Comparison of ENCODE assay signal across 13 cellular contexts in the genomic region with DNA sequence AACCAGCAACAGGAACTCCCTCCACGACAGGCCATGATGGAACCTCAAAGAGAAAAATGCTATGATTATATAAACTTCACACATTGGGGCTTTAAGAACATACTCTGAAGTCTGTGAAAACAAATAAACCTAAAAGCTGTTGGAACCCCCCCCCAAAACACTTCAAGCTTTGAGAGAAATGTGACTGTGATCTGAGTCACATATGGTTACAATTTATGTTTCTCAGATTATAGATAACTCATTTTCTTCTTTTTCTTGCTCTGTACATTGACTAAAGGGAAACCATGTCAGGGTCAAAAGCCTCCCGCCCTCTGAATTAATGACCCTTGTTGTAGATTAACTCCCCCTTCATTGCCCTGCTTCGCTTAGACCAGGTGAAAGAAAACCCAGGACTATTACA. TPM values are rescaled to one million over a fixed set of nuclear protein-coding genes. Genes with fewer than 3 reads are reported as not detected.
DNase-seq lines count a peak whose midpoint lies in the region; ATAC-seq, FAIRE-seq and TF ChIP-seq lines count a peak whose summit lies in the region.
"Had no signal": no experiment of that assay in that cellular context is flagged by ENCODE, and none has a peak within 500 bp of the region (broad histone marks: within the 10 kb centered on the region; RNA-seq: fewer than 3 reads in every experiment).

No MANE protein-coding gene starts in this region.

- POLR2A ChIA-PET in PC-9 (lab: Charles Lee; ENCODE audit: unreplicated experiment) (interaction anchor here (0.9 to 1.0 kb wide), 3 partner anchors 10 to 17 kb away, joined by 6 to 12 read pairs (median 7); no protein-coding TSS in a partner anchor), H1 (lab: Charles Lee; ENCODE audit: partially characterized antibody) (no interaction called here)

- H4K20me1 ChIP-seq in PC-9 (ENCODE audit: insufficient read depth) (no peaks in the 10 kb centered on the region), H1 (replicated peaks in 1 of 2; ENCODE audit: control insufficient read depth in 1 of 2, insufficient read depth in 2 of 2, low read length in 2 of 2) (peaks cover 6 to 27% of the 10 kb centered on the region in 2 experiments)

- TF ChIP-seq POLR2A in H1 (IDR thresholded peaks at IDR 0.05; ENCODE audit: control extremely low read depth in 1 of 2, low read depth in 2 of 2, low read length in 2 of 2) (no peak), body of pancreas (IDR thresholded peaks at IDR 0.05) (no peak)

- no peak overlapping the region for H2BK120ac ChIP-seq in H1 (replicated peaks; ENCODE audit: low read depth, low read length)

- WGBS in H1 (ENCODE audit: extremely low coverage in 1 of 2, insufficient coverage in 1 of 2, insufficient read length in 1 of 2, insufficient replicate concordance in 2 of 2, low coverage in 1 of 2, low lambda C conversion rate in 2 of 2, missing lambda C conversion rate in 1 of 2), 2 experiments, result 80% methylated on average over 3 of the region's 3 CpGs; no CpG with 5 or more reads in 1 of the 2 experiments
- 77 to 83% methylated on average over 3 of the region's 3 CpGs for WGBS in body of pancreas, 2 donors

- no peak overlapping the region for H2BK20ac ChIP-seq in H1 (ENCODE audit: low read length)

- H3K4me3 ChIP-seq in PC-9 (peak overlapping the region; percentile 19; the same call in 1 of the 2 replicates), H1 (ENCODE audit: extremely low read depth in 1 of 4, insufficient read depth in 2 of 4, low read depth in 3 of 4, low read length in 4 of 4) (no peak overlapping the region), body of pancreas (no peak overlapping the region), foreskin fibroblast (ENCODE audit: low read depth in 1 of 2, low read length in 2 of 2) (no peak overlapping the region)
- H3K4me3 ChIP-seq: prostate gland had no signal

- H3K4me2 ChIP-seq in PC-9 (peak overlapping the region; percentile 73), H1 (ENCODE audit: insufficient read depth in 1 of 2, low read depth in 2 of 2, low read length in 2 of 2) (peak overlapping the region; percentile 22 to 63; a peak in 2 of 4 replicates)

- peaks cover 40% of the 10 kb centered on the region for H3K79me1 ChIP-seq in H1 (ENCODE audit: low read depth, low read length)

- H2BK12ac ChIP-seq in H1 (ENCODE audit: low read depth, low read length), result no peak overlapping the region

- H3K23me2 ChIP-seq in H1 (ENCODE audit: low read depth, low read length), result no peaks in the 10 kb centered on the region; the same call in 1 of the 2 replicates

- TF ChIP-seq CTCF in PC-9 (conservative IDR thresholded peaks at IDR 0.05), result no peak
- TF ChIP-seq CTCF in H1 (IDR thresholded peaks at IDR 0.05; ENCODE audit: control extremely low read depth in 1 of 3, insufficient read depth in 1 of 3, low read depth in 1 of 3, low read length in 3 of 3), result no peak
- TF ChIP-seq CTCF in body of pancreas (IDR thresholded peaks at IDR 0.05), result no peak
- TF ChIP-seq CTCF in GM20000 (IDR thresholded peaks at IDR 0.05; ENCODE audit: extremely low read depth, missing control alignments), result no peak
- TF ChIP-seq CTCF in foreskin fibroblast (IDR thresholded peaks at IDR 0.05; ENCODE audit: low read depth, low read length), result no peak

- no peak overlapping the region for H2BK15ac ChIP-seq in H1 (ENCODE audit: low read length)

- H3K56ac ChIP-seq in H1 (replicated peaks; ENCODE audit: insufficient read length, low read depth, low read length), result no peak overlapping the region

- intact Hi-C loops in PC-9 (cut with micrococcal nuclease; ENCODE audit: unreplicated experiment), result loop anchor here (1.0 to 5.0 kb wide), 5 partner anchors 8 to 726 kb away; partner anchors contain the start of gene SUMF2
- intact Hi-C loops in body of pancreas (cut with DNase I), result no loop called here

- H3F3A ChIP-seq in PC-9 (ENCODE audit: insufficient read depth, low read depth), result peaks cover 51% of the 10 kb centered on the region

- CTCF ChIA-PET in PC-9 (lab: Charles Lee) (interaction anchor here (1.0 to 1.3 kb wide), 2 partner anchors 9 to 18 kb away, joined by 3 to 4 read pairs; no protein-coding TSS in a partner anchor), H1 (lab: Charles Lee; ENCODE audit: partially characterized antibody) (no interaction called here)

- H2BK5ac ChIP-seq in H1 (ENCODE audit: low read depth, low read length), result no peak overlapping the region

- no peak for ATAC-seq in body of pancreas
- no peak for ATAC-seq in stimulated activated naive CD8-positive, alpha-beta T cell treated with anti-CD3 and anti-CD28 coated beads, Interleukin-15, amount 100 ng/mL, for 72 hours

- no peak overlapping the region for H3K27ac Mint-ChIP-seq in stimulated activated naive CD8-positive, alpha-beta T cell treated with anti-CD3 and anti-CD28 coated beads, Interleukin-15, amount 100 ng/mL, for 72 hours

- H3K27ac ChIP-seq in PC-9, result peak overlapping the region; percentile 82
- no peak overlapping the region for H3K27ac ChIP-seq in H1 (ENCODE audit: low read depth, low read length)
- no peak overlapping the region for H3K27ac ChIP-seq in body of pancreas
- H3K27ac ChIP-seq: prostate gland had no signal

- no peak overlapping the region for H3K14ac ChIP-seq in H1 (ENCODE audit: insufficient read length)

- H3K23ac ChIP-seq in H1 (ENCODE audit: insufficient read length), result no peak overlapping the region

- peak overlapping the region in 1 of 2 donors; percentile 30 for H3K4me3 Mint-ChIP-seq in stimulated activated naive CD8-positive, alpha-beta T cell treated with anti-CD3 and anti-CD28 coated beads, Interleukin-15, amount 100 ng/mL, for 72 hours

- H3K18ac ChIP-seq in H1 (ENCODE audit: extremely low read depth, low read length), result no peak overlapping the region

- no peak for FAIRE-seq in H1 (lab: Jason Lieb, UNC)
- FAIRE-seq: endometrium had no signal

- peaks cover 8% of the 10 kb centered on the region; the same call in 1 of the 2 replicates for H3K36me3 ChIP-seq in PC-9 (ENCODE audit: low read depth)
- no peaks in the 10 kb centered on the region for H3K36me3 ChIP-seq in H1 (ENCODE audit: control insufficient read depth in 2 of 4, insufficient read depth in 4 of 4, low read length in 3 of 4)
- no peaks in the 10 kb centered on the region for H3K36me3 ChIP-seq in body of pancreas (replicated peaks in 1 of 2; ENCODE audit: insufficient read depth in 1 of 2, low read depth in 2 of 2)
- H3K36me3 ChIP-seq: prostate gland had no signal

- H4K8ac ChIP-seq in H1 (ENCODE audit: extremely low read depth, insufficient read depth, low read length), result no peak overlapping the region

- peaks cover 92% of the 10 kb centered on the region for H3K4me1 Mint-ChIP-seq in stimulated activated naive CD8-positive, alpha-beta T cell treated with anti-CD3 and anti-CD28 coated beads, Interleukin-15, amount 100 ng/mL, for 72 hours

- H3K4me1 ChIP-seq in PC-9 (replicated peaks; ENCODE audit: insufficient read depth) (peaks cover 84% of the 10 kb centered on the region), H1 (replicated peaks in 1 of 4; ENCODE audit: control insufficient read depth in 3 of 4, insufficient read depth in 4 of 4, low read length in 3 of 4) (peaks cover 13 to 46% (median 26%) of the 10 kb centered on the region in 4 experiments), body of pancreas (peaks cover 10% of the 10 kb centered on the region)

- no peak overlapping the region for H3K4ac ChIP-seq in H1 (replicated peaks; ENCODE audit: insufficient read length, low read depth, low read length)

- H3K9ac ChIP-seq in H1 (replicated peaks in 1 of 4; ENCODE audit: extremely low read depth in 1 of 4, low read depth in 3 of 4, low read length in 3 of 4), result no peak overlapping the region

- H2AFZ ChIP-seq in PC-9, result no peak overlapping the region
- no peak overlapping the region for H2AFZ ChIP-seq in H1 (ENCODE audit: low read length)

- H2AK5ac ChIP-seq in H1 (ENCODE audit: low read depth, low read length), result no peak overlapping the region

- no peak overlapping the region for H4K5ac ChIP-seq in H1 (ENCODE audit: insufficient read length, low read depth, low read length)

- peak; percentile 3 for DNase-seq in stimulated activated CD4-positive, alpha-beta T cell treated with anti-CD3 and anti-CD28 coated beads, Interleukin-4, amount 100 ng/mL, for 24 hours
- DNase-seq in stimulated activated CD4-positive, alpha-beta T cell treated with anti-CD3 and anti-CD28 coated beads, Interleukin-4, amount 100 ng/mL, for 4 hours, result no peak
- DNase-seq in PC-9, result no peak
- DNase-seq in H1 (ENCODE audit: low read depth in 1 of 2, low spot score in 2 of 2), result no peak
- DNase-seq in body of pancreas, result no peak
- DNase-seq in GM20000 (ENCODE audit: low spot score), result no peak
- no peak for DNase-seq in foreskin fibroblast
- DNase-seq in stimulated activated naive CD8-positive, alpha-beta T cell treated with anti-CD3 and anti-CD28 coated beads, Interleukin-15, amount 100 ng/mL, for 72 hours, result no peak
- DNase-seq: central memory CD4-positive, alpha-beta T cell; NCI-H1436 treated with DMSO at 0.1 percent for 48 hours; NCI-H226 had no signal

- H4K91ac ChIP-seq in H1 (replicated peaks; ENCODE audit: insufficient read length, low read length), result no peak overlapping the region

- no peak for TF ChIP-seq RAD21 in H1 (IDR thresholded peaks at IDR 0.05 in 1 of 2, conservative IDR thresholded peaks at IDR 0.05 in 1 of 2; ENCODE audit: low read depth in 2 of 2, low read length in 2 of 2)

- no peaks in the 10 kb centered on the region for H3K9me2 ChIP-seq in PC-9 (ENCODE audit: insufficient read depth)

- no peak for TF ChIP-seq EP300 in H1 (IDR thresholded peaks at IDR 0.05; ENCODE audit: borderline replicate concordance in 1 of 2, low read depth in 2 of 2, low read length in 2 of 2)

- peaks cover 93% of the 10 kb centered on the region for H3K79me2 ChIP-seq in PC-9 (ENCODE audit: low read depth)
- H3K79me2 ChIP-seq in H1 (ENCODE audit: control insufficient read depth in 1 of 2, insufficient read depth in 2 of 2, low read length in 2 of 2), result peaks cover 14 to 97% of the 10 kb centered on the region in 2 experiments

- no peaks in the 10 kb centered on the region for H3K9me3 ChIP-seq in PC-9 (ENCODE audit: insufficient read depth, low read depth)
- no peaks in the 10 kb centered on the region for H3K9me3 ChIP-seq in H1 (ENCODE audit: insufficient read depth in 2 of 2, low read depth in 1 of 2, low read length in 1 of 2)
- H3K9me3 ChIP-seq in body of pancreas, result no peaks in the 10 kb centered on the region
- H3K9me3 ChIP-seq: prostate gland had no signal

- no peaks in the 10 kb centered on the region for H3K9me3 Mint-ChIP-seq in stimulated activated naive CD8-positive, alpha-beta T cell treated with anti-CD3 and anti-CD28 coated beads, Interleukin-15, amount 100 ng/mL, for 72 hours

- H3K27me3 ChIP-seq in PC-9 (ENCODE audit: insufficient read depth, low read depth) (no peaks in the 10 kb centered on the region), H1 (replicated peaks in 1 of 4; ENCODE audit: control insufficient read depth in 3 of 4, extremely low read depth in 1 of 4, insufficient read depth in 3 of 4, low read length in 3 of 4) (no peaks in the 10 kb centered on the region), body of pancreas (no peaks in the 10 kb centered on the region)

- H3K27me3 Mint-ChIP-seq in stimulated activated naive CD8-positive, alpha-beta T cell treated with anti-CD3 and anti-CD28 coated beads, Interleukin-15, amount 100 ng/mL, for 72 hours, result no peaks in the 10 kb centered on the region

- no TSS peak for BruUV-seq in PC-9 (replicated peaks; lab: Mats Ljungman, UMichigan)

RNA-seq across cellular contexts. Expression of gene VOPP1, which starts 15.8 kb away (rescaled TPM):
- 200 and 207 TPM in 2 replicates for total RNA-seq in PC-9 (2021)
- 82.7 and 83.0 TPM in 2 replicates for total RNA-seq in H1 (2021; fragmentation: NEBNext Ultra II Directional; extraction: Animal tissue kit (Norgen Biotek cat#: 25700))
- polyA plus RNA-seq in H1 (2011; rRNA removed), result 44.7 and 58.8 TPM in 2 replicates
- polyA plus RNA-seq in H1 (2011; cell fraction: cytosol; rRNA removed), result 44.9 TPM
- 53.3 TPM for polyA plus RNA-seq in H1 (2011; cell fraction: nucleus; rRNA removed)
- polyA plus RNA-seq in H1 (2012, experiment 1 of 2), result 59.8 to 62.7 TPM (median 62.1 TPM) in 4 replicates
- polyA plus RNA-seq in H1 (2012, experiment 2 of 2), result 74.8 TPM
- polyA plus RNA-seq in H1 (2013, experiment 1 of 2), result 47.6 TPM
- polyA plus RNA-seq in H1 (2013, experiment 2 of 2), result 51.6 TPM
- 76.2 and 81.0 TPM in 2 replicates for polyA minus RNA-seq in H1 (2011; rRNA and poly(A)+ RNA removed)
- 51.9 TPM for polyA minus RNA-seq in H1 (2011; cell fraction: cytosol; rRNA and poly(A)+ RNA removed)
- 53.8 TPM for polyA minus RNA-seq in H1 (2011; cell fraction: nucleus; rRNA and poly(A)+ RNA removed)
- 10 to 100 TPM; 25.1 to 30.6 TPM for total RNA-seq in body of pancreas
